ENCODE assay signal across 1 cellular context in the genomic region with DNA sequence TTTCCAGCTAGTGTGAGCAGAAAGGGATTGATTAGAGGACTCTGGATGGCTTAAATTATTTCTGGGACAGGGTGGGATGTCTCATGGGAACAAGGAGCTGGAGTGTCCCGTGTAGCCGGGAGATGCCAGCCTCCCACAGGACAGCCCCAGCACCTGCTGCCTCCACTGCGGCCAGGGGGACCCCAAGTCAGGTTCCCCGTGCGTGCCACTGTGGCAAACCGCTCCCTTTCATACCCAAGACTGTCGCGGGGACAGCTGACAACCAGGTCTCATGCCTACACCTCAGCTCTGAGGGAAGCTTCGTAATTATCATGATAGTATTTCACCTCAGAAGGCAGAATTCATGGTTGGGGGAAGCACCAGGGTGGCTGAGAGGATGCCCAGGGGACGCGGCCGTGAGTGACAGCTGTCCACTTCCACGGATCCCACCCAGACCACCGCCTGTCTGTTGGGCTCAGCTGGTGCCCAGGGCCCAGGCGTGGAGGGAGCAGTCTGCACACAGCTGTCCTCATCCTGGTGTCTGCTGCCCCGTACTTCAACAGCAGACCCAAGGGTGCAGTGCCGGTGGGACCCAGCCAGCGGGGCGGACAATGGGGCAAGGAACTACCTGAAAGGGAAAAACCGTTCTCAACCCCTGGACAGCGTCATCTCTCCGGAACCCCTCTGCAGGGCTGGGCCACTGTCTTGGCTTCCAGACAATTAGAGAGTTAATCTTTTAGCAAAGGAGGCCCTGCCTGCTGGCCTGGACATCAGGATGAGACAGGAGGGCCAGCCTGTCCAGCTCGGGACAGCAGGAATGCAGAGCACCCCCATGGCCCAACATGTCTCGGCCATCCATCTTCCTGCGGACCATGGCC.
TF ChIP-seq lines count a peak whose summit lies in the region.

No MANE protein-coding gene starts in this region.

TF ChIP-seq in HCT116, 20 proteins besides CTCF, POLR2A, EP300 and RAD21 (continued from another document):
- TF ChIP-seq, protein P1, sequence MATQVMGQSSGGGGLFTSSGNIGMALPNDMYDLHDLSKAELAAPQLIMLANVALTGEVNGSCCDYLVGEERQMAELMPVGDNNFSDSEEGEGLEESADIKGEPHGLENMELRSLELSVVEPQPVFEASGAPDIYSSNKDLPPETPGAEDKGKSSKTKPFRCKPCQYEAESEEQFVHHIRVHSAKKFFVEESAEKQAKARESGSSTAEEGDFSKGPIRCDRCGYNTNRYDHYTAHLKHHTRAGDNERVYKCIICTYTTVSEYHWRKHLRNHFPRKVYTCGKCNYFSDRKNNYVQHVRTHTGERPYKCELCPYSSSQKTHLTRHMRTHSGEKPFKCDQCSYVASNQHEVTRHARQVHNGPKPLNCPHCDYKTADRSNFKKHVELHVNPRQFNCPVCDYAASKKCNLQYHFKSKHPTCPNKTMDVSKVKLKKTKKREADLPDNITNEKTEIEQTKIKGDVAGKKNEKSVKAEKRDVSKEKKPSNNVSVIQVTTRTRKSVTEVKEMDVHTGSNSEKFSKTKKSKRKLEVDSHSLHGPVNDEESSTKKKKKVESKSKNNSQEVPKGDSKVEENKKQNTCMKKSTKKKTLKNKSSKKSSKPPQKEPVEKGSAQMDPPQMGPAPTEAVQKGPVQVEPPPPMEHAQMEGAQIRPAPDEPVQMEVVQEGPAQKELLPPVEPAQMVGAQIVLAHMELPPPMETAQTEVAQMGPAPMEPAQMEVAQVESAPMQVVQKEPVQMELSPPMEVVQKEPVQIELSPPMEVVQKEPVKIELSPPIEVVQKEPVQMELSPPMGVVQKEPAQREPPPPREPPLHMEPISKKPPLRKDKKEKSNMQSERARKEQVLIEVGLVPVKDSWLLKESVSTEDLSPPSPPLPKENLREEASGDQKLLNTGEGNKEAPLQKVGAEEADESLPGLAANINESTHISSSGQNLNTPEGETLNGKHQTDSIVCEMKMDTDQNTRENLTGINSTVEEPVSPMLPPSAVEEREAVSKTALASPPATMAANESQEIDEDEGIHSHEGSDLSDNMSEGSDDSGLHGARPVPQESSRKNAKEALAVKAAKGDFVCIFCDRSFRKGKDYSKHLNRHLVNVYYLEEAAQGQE (IDR thresholded peaks at IDR 0.05; ENCODE audit: low read depth): no peak
- no peak for TF ChIP-seq EZH2 (IDR thresholded peaks at IDR 0.05)
- TF ChIP-seq JUND (IDR thresholded peaks at IDR 0.05): no peak
- no peak for TF ChIP-seq SRF (IDR thresholded peaks at IDR 0.05; ENCODE audit: low read depth)
- no peak for TF ChIP-seq EZH2phosphoT487 (IDR thresholded peaks at IDR 0.05; ENCODE audit: borderline replicate concordance)
- no peak for TF ChIP-seq SIN3A (IDR thresholded peaks at IDR 0.05; ENCODE audit: low read depth)
- TF ChIP-seq SP1 (IDR thresholded peaks at IDR 0.05; ENCODE audit: low read depth): no peak
- no peak for TF ChIP-seq ZFX (IDR thresholded peaks at IDR 0.05)
- TF ChIP-seq, protein P2, sequence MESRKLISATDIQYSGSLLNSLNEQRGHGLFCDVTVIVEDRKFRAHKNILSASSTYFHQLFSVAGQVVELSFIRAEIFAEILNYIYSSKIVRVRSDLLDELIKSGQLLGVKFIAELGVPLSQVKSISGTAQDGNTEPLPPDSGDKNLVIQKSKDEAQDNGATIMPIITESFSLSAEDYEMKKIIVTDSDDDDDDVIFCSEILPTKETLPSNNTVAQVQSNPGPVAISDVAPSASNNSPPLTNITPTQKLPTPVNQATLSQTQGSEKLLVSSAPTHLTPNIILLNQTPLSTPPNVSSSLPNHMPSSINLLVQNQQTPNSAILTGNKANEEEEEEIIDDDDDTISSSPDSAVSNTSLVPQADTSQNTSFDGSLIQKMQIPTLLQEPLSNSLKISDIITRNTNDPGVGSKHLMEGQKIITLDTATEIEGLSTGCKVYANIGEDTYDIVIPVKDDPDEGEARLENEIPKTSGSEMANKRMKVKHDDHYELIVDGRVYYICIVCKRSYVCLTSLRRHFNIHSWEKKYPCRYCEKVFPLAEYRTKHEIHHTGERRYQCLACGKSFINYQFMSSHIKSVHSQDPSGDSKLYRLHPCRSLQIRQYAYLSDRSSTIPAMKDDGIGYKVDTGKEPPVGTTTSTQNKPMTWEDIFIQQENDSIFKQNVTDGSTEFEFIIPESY (IDR thresholded peaks at IDR 0.05; ENCODE audit: extremely low read depth, insufficient replicate concordance, low read length): no peak
- TF ChIP-seq, protein P3, sequence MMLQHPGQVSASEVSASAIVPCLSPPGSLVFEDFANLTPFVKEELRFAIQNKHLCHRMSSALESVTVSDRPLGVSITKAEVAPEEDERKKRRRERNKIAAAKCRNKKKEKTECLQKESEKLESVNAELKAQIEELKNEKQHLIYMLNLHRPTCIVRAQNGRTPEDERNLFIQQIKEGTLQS (IDR thresholded peaks at IDR 0.05): no peak
